8 cellular contexts compared by ENCODE assay signal in genomic region chr10:118241229-118242137, GRCh38.
DNase-seq lines count a peak whose midpoint lies in the region; ATAC-seq and TF ChIP-seq lines count a peak whose summit lies in the region.

No MANE protein-coding gene starts in this region.

- H3K4me3 ChIP-seq in ascending aorta (no peak overlapping the region), right cardiac atrium (ENCODE audit: low read length) (no peak overlapping the region)

- in situ Hi-C loops in GM13976 (cut with MboI; ENCODE audit: low sequenced_read_pairs, unreplicated experiment): loop anchor here (25.0 kb wide), 2 partner anchors 704 to 1029 kb away; partner anchors contain the start of gene EMX2

- ATAC-seq in right cardiac atrium (peak; percentile 64 to 70), GM21786 (IDR thresholded peaks at IDR 0.05; ENCODE audit: unreplicated experiment) (no peak), HG02840 (IDR thresholded peaks at IDR 0.05; ENCODE audit: low FRiP score, unreplicated experiment) (no peak)

- H3K27ac ChIP-seq in ascending aorta (no peak overlapping the region), right cardiac atrium (ENCODE audit: low read length) (no peak overlapping the region)

- WGBS in right cardiac atrium: 29% methylated on average over 26 of the region's 26 CpGs

- H3K27me3 ChIP-seq in ascending aorta: peaks cover under 1% of the 10 kb centered on the region
- H3K27me3 ChIP-seq in right cardiac atrium (ENCODE audit: control insufficient read depth, insufficient read depth): no peaks in the 10 kb centered on the region

- intact Hi-C loops in ascending aorta (cut with DNase I): loop anchor here (1.0 to 5.0 kb wide), 3 partner anchors 745 to 1025 kb away; no protein-coding TSS in a partner anchor
- intact Hi-C loops in right cardiac atrium (cut with DNase I): loop anchor here (2.0 to 10.0 kb wide), 4 partner anchors 699 to 1027 kb away; partner anchors contain the start of gene EMX2 (in 1 of the 4)

- DNase-seq in GM13976 (ENCODE audit: low spot score) (peak; percentile 55), NCI-H1105 (lab: John Stamatoyannopoulos, UW) (peak; percentile 34), SW480 (ENCODE audit: low spot score) (peak; percentile 83), ascending aorta (ENCODE audit: low spot score in 2 of 2) (peak in 1 of 2 donors; percentile 89), right cardiac atrium (peak; percentile 76 to 92 (median 84)), retina (peak; percentile 87)

- no peaks in the 10 kb centered on the region for H3K36me3 ChIP-seq in ascending aorta

- H3K9me3 ChIP-seq in ascending aorta: no peaks in the 10 kb centered on the region
- H3K9me3 ChIP-seq in right cardiac atrium (ENCODE audit: control insufficient read depth, low read length): no peaks in the 10 kb centered on the region

- peaks cover 0 to 3% of the 10 kb centered on the region in 2 donors for H3K4me1 ChIP-seq in ascending aorta
- no peaks in the 10 kb centered on the region for H3K4me1 ChIP-seq in right cardiac atrium (ENCODE audit: control insufficient read depth, insufficient read depth, low read length)

- TF ChIP-seq CTCF in GM13976 (IDR thresholded peaks at IDR 0.05; ENCODE audit: borderline replicate concordance, control extremely low read depth, extremely low read depth, insufficient read depth, missing control alignments) (peak; percentile 92), ascending aorta (IDR thresholded peaks at IDR 0.05) (peak; percentile 76 to 94 (median 90))

Comparison
In these comparisons a context has a peak if more than half of its experiments do, and no peak if none do; other contexts are left out.
1. ATAC-seq: peak in right cardiac atrium (2 of 2); none in GM21786 (single experiment) and HG02840 (single experiment).